Comparison of ENCODE assay signal across 1 cellular context in genomic region chr4:150342945-150343344, GRCh38.
TF ChIP-seq lines count a peak whose summit lies in the region.

No MANE protein-coding gene starts in this region.

TF ChIP-seq in K562, 482 proteins besides CTCF, POLR2A, EP300 and RAD21:
- TF ChIP-seq ERF (CRISPR knock-in tag; IDR thresholded peaks at IDR 0.05) (no peak), PKNOX1 (IDR thresholded peaks at IDR 0.05) (0 out of 2 replicates have a peak, but pooled peaks have one; percentile 18), CTBP1 (IDR thresholded peaks at IDR 0.05; ENCODE audit: borderline replicate concordance) (no peak)
